In the genomic region with DNA sequence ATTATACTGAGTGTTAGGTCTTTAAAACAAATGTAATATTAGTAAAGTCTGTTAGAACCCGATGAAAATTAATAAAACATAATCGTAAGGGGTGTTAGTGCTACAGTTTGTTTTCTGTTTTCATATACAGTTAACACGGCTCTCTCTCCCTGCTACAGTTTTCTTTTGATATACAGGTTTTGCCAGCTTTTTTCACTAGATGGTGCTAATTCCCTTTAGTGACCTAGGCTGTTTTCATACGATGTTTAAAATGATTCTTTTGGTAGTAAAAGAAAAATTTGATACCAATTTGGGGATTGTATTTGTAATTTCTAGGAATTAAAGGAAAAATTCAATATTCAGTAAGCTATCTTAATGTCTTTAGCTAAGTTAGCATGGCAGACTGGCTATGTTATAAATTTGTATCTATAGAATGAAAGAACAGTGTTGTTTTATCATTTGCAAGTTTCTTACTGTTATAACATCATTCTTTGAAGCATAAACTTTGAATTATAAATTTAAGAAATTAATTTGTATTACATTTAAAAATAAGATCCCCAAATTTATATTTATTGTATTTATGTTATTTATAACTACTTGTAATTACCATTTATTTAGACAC, we compare ENCODE assay signal across 1 cellular context.
TF ChIP-seq lines count a peak whose summit lies in the region.

No MANE protein-coding gene starts in this region.

TF ChIP-seq in H1, 55 proteins besides CTCF, POLR2A, EP300 and RAD21:
- TF ChIP-seq EZH2 (IDR thresholded peaks at IDR 0.05; ENCODE audit: low read depth, low read length, severe bottlenecking) = no peak
- no peak for TF ChIP-seq SP2 (IDR thresholded peaks at IDR 0.05; ENCODE audit: low read length)
- no peak for TF ChIP-seq TEAD4 (IDR thresholded peaks at IDR 0.05; ENCODE audit: low read depth, low read length)
- TF ChIP-seq KDM5A (IDR thresholded peaks at IDR 0.05; ENCODE audit: low read length) = no peak
- no peak for TF ChIP-seq KDM1A (IDR thresholded peaks at IDR 0.05; ENCODE audit: borderline replicate concordance, low read length)
- no peak for TF ChIP-seq CTBP2 (IDR thresholded peaks at IDR 0.05; ENCODE audit: borderline replicate concordance, insufficient read depth, insufficient read length, low read length)
- TF ChIP-seq SIX5 (IDR thresholded peaks at IDR 0.05; ENCODE audit: low read depth, low read length) = no peak
- TF ChIP-seq TAF1 (IDR thresholded peaks at IDR 0.05; ENCODE audit: low read depth, low read length) = no peak
- no peak for TF ChIP-seq RBBP5 (IDR thresholded peaks at IDR 0.05; ENCODE audit: borderline replicate concordance, low read depth, low read length)
- no peak for TF ChIP-seq MAFK (IDR thresholded peaks at IDR 0.05; ENCODE audit: low read depth, low read length)
- TF ChIP-seq GTF2F1 (IDR thresholded peaks at IDR 0.05; ENCODE audit: borderline replicate concordance, low read depth, low read length) = no peak
- TF ChIP-seq BRCA1 (IDR thresholded peaks at IDR 0.05; ENCODE audit: low read depth, low read length) = no peak
- no peak for TF ChIP-seq RNF2 (IDR thresholded peaks at IDR 0.05; ENCODE audit: borderline replicate concordance, low read depth, low read length, missing control alignments, poor library complexity, severe bottlenecking)
- TF ChIP-seq SP4 (IDR thresholded peaks at IDR 0.05; ENCODE audit: low read length) = no peak
- TF ChIP-seq CREB1 (IDR thresholded peaks at IDR 0.05) = no peak
- TF ChIP-seq, protein P1, sequence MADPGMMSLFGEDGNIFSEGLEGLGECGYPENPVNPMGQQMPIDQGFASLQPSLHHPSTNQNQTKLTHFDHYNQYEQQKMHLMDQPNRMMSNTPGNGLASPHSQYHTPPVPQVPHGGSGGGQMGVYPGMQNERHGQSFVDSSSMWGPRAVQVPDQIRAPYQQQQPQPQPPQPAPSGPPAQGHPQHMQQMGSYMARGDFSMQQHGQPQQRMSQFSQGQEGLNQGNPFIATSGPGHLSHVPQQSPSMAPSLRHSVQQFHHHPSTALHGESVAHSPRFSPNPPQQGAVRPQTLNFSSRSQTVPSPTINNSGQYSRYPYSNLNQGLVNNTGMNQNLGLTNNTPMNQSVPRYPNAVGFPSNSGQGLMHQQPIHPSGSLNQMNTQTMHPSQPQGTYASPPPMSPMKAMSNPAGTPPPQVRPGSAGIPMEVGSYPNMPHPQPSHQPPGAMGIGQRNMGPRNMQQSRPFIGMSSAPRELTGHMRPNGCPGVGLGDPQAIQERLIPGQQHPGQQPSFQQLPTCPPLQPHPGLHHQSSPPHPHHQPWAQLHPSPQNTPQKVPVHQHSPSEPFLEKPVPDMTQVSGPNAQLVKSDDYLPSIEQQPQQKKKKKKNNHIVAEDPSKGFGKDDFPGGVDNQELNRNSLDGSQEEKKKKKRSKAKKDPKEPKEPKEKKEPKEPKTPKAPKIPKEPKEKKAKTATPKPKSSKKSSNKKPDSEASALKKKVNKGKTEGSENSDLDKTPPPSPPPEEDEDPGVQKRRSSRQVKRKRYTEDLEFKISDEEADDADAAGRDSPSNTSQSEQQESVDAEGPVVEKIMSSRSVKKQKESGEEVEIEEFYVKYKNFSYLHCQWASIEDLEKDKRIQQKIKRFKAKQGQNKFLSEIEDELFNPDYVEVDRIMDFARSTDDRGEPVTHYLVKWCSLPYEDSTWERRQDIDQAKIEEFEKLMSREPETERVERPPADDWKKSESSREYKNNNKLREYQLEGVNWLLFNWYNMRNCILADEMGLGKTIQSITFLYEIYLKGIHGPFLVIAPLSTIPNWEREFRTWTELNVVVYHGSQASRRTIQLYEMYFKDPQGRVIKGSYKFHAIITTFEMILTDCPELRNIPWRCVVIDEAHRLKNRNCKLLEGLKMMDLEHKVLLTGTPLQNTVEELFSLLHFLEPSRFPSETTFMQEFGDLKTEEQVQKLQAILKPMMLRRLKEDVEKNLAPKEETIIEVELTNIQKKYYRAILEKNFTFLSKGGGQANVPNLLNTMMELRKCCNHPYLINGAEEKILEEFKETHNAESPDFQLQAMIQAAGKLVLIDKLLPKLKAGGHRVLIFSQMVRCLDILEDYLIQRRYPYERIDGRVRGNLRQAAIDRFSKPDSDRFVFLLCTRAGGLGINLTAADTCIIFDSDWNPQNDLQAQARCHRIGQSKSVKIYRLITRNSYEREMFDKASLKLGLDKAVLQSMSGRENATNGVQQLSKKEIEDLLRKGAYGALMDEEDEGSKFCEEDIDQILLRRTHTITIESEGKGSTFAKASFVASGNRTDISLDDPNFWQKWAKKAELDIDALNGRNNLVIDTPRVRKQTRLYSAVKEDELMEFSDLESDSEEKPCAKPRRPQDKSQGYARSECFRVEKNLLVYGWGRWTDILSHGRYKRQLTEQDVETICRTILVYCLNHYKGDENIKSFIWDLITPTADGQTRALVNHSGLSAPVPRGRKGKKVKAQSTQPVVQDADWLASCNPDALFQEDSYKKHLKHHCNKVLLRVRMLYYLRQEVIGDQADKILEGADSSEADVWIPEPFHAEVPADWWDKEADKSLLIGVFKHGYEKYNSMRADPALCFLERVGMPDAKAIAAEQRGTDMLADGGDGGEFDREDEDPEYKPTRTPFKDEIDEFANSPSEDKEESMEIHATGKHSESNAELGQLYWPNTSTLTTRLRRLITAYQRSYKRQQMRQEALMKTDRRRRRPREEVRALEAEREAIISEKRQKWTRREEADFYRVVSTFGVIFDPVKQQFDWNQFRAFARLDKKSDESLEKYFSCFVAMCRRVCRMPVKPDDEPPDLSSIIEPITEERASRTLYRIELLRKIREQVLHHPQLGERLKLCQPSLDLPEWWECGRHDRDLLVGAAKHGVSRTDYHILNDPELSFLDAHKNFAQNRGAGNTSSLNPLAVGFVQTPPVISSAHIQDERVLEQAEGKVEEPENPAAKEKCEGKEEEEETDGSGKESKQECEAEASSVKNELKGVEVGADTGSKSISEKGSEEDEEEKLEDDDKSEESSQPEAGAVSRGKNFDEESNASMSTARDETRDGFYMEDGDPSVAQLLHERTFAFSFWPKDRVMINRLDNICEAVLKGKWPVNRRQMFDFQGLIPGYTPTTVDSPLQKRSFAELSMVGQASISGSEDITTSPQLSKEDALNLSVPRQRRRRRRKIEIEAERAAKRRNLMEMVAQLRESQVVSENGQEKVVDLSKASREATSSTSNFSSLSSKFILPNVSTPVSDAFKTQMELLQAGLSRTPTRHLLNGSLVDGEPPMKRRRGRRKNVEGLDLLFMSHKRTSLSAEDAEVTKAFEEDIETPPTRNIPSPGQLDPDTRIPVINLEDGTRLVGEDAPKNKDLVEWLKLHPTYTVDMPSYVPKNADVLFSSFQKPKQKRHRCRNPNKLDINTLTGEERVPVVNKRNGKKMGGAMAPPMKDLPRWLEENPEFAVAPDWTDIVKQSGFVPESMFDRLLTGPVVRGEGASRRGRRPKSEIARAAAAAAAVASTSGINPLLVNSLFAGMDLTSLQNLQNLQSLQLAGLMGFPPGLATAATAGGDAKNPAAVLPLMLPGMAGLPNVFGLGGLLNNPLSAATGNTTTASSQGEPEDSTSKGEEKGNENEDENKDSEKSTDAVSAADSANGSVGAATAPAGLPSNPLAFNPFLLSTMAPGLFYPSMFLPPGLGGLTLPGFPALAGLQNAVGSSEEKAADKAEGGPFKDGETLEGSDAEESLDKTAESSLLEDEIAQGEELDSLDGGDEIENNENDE (IDR thresholded peaks at IDR 0.05; ENCODE audit: insufficient replicate concordance, low read length) = no peak
- TF ChIP-seq KDM4A (IDR thresholded peaks at IDR 0.05; ENCODE audit: low read depth, low read length, severe bottlenecking) = no peak
- no peak for TF ChIP-seq TCF12 (IDR thresholded peaks at IDR 0.05; ENCODE audit: low read depth, low read length)
